8 cellular contexts compared by ENCODE assay signal in genomic region chr7:100148559-100149328, GRCh38. TPM values are rescaled to one million over a fixed set of nuclear protein-coding genes. Genes with fewer than 3 reads are reported as not detected.
A peak's percentile ranks its signal among the peaks of the same experiment; 100 is the strongest.
DNase-seq lines count a peak whose midpoint lies in the region; ATAC-seq and TF ChIP-seq lines count a peak whose summit lies in the region.

Gene LAMTOR4 (plus strand): TSS chr7:100148918. CDS start chr7:100148973, 55 bp downstream.

- DNase-seq in GM06990 (ENCODE audit: extremely low read depth, insufficient read length) (peak; percentile 98), NCI-H1048 (lab: John Stamatoyannopoulos, UW) (peak; percentile 97), SK-N-SH (peak; percentile 98), non-pigmented ciliary epithelial cell (ENCODE audit: low read depth) (peak; percentile 95), superior temporal gyrus (ENCODE audit: extremely low spot score) (peak; percentile 100)
- peak; percentile 98 for DNase-seq in activated naive CD4-positive, alpha-beta T cell treated with anti-CD3 and anti-CD28 coated beads, Interleukin-2, amount 50 U/mL, for 16 hours

- peak; percentile 56 to 73 for TF ChIP-seq POLR2A in gastroesophageal sphincter (IDR thresholded peaks at IDR 0.05)

- H3K9me3 ChIP-seq in SK-N-SH (no peaks in the 10 kb centered on the region), gastroesophageal sphincter (no peaks in the 10 kb centered on the region)

- H3K9ac ChIP-seq in SK-N-SH, result peak within 1 kb of the TSS; percentile 90

- no peaks in the 10 kb centered on the region for H4K20me1 ChIP-seq in SK-N-SH (ENCODE audit: insufficient read depth)

- TF ChIP-seq RAD21 in SK-N-SH (IDR thresholded peaks at IDR 0.05; ENCODE audit: low read length), result no peak

- peak within 1 kb of the TSS; percentile 94 for H2AFZ ChIP-seq in SK-N-SH (ENCODE audit: low read depth)

- H3K79me2 ChIP-seq in SK-N-SH (ENCODE audit: insufficient read depth), result peaks cover 41% of the 10 kb centered on the region

- peak within 1 kb of the TSS; percentile 57 to 80; a peak in 3 of 4 replicates for H3K27ac ChIP-seq in SK-N-SH (ENCODE audit: low read depth in 2 of 2, low read length in 1 of 2)
- peak within 1 kb of the TSS; percentile 87 to 92 (median 90) for H3K27ac ChIP-seq in gastroesophageal sphincter

- H3F3A ChIP-seq in SK-N-SH (replicated peaks; ENCODE audit: insufficient read depth), result peaks cover 20% of the 10 kb centered on the region

- peaks cover 5% of the 10 kb centered on the region for H3K36me3 ChIP-seq in GM06990 (ENCODE audit: control insufficient read depth, insufficient read depth, low read length)
- H3K36me3 ChIP-seq in SK-N-SH (replicated peaks in 1 of 2; ENCODE audit: control insufficient read depth in 1 of 2, insufficient read depth in 2 of 2, low read length in 1 of 2), result peaks cover 6 to 21% of the 10 kb centered on the region in 2 experiments
- H3K36me3 ChIP-seq in gastroesophageal sphincter, result peaks cover 0 to 23% of the 10 kb centered on the region in 2 donors

- CTCF ChIA-PET in SK-N-SH (lab: Yijun Ruan, JAX), result interaction anchor here (0.6 to 6.5 kb wide), 6 partner anchors 9 to 67 kb away, joined by 3 to 73 read pairs (median 5); partner anchors contain the start of gene TRAPPC14

- TF ChIP-seq CTCF in GM06990 (IDR thresholded peaks at IDR 0.05; ENCODE audit: insufficient read depth, low read length, poor library complexity, severe bottlenecking) (peak; percentile 11), SK-N-SH (IDR thresholded peaks at IDR 0.05) (peak; percentile 13; the same call in 1 of the 2 replicates), gastroesophageal sphincter (IDR thresholded peaks at IDR 0.05) (peak in 1 of 4 experiments; percentile 9)

- POLR2A ChIA-PET in SK-N-SH (lab: Yijun Ruan, JAX), result interaction anchor here (0.5 to 3.6 kb wide), 11 partner anchors 10 to 280 kb away, joined by 3 to 25 read pairs (median 5); partner anchors contain the start of genes AP4M1, GAL3ST4, MBLAC1 and MCM7

- under 1% methylated on average over 43 of the region's 46 CpGs for WGBS in SK-N-SH (ENCODE audit: low lambda C conversion rate)
- 0% methylated on average over 2 to 10 of the region's 46 CpGs for WGBS in gastroesophageal sphincter (ENCODE audit: low coverage in 1 of 2), 2 donors

- H3K4me1 ChIP-seq in SK-N-SH (ENCODE audit: control insufficient read depth in 1 of 2, insufficient read depth in 2 of 2, low read depth in 1 of 2, low read length in 1 of 2), result peaks cover 5 to 7% of the 10 kb centered on the region in 2 experiments; a peak in 2 of 4 replicates
- H3K4me1 ChIP-seq in gastroesophageal sphincter, result peaks cover 0 to 33% (median 5%) of the 10 kb centered on the region in 3 donors

- peak within 1 kb of the TSS; percentile 96 for H3K4me2 ChIP-seq in SK-N-SH

- ATAC-seq in HG02571 (IDR thresholded peaks at IDR 0.05; ENCODE audit: unreplicated experiment) (peak; percentile 98), gastroesophageal sphincter (peak; percentile 100)

- no peaks in the 10 kb centered on the region for H3K9me2 ChIP-seq in SK-N-SH

- H3K27me3 ChIP-seq in GM06990 (replicated peaks; ENCODE audit: control insufficient read depth, insufficient read depth, low read length) (no peaks in the 10 kb centered on the region), SK-N-SH (ENCODE audit: insufficient read depth) (no peaks in the 10 kb centered on the region), gastroesophageal sphincter (no peaks in the 10 kb centered on the region)

- peak in 1 of 2 experiments; percentile 17; a peak in 2 of 4 replicates for TF ChIP-seq EP300 in SK-N-SH (IDR thresholded peaks at IDR 0.05; ENCODE audit: borderline replicate concordance in 1 of 2, low read depth in 1 of 2, low read length in 1 of 2)
- TF ChIP-seq EP300 in gastroesophageal sphincter (IDR thresholded peaks at IDR 0.05), result no peak

- peak within 1 kb of the TSS; percentile 98 for H3K4me3 ChIP-seq in GM06990 (replicated peaks; ENCODE audit: low read depth, low read length)
- peak within 1 kb of the TSS; percentile 66 to 83 for H3K4me3 ChIP-seq in SK-N-SH (ENCODE audit: low read depth in 2 of 2, low read length in 1 of 2)
- peak within 1 kb of the TSS; percentile 92 to 93 for H3K4me3 ChIP-seq in gastroesophageal sphincter

TF ChIP-seq in SK-N-SH, 30 proteins besides CTCF, POLR2A, EP300 and RAD21 (continues in another document):
- peak; percentile 91 for TF ChIP-seq POLR2AphosphoS5 (IDR thresholded peaks at IDR 0.05; ENCODE audit: low read depth, low read length)
- TF ChIP-seq SMC3 (IDR thresholded peaks at IDR 0.05; ENCODE audit: low read depth, low read length), result peak; percentile 15; the same call in 1 of the 2 replicates
- TF ChIP-seq RXRA (IDR thresholded peaks at IDR 0.05; ENCODE audit: borderline replicate concordance, low read depth), result no peak
- no peak for TF ChIP-seq ZBTB33 (IDR thresholded peaks at IDR 0.05; ENCODE audit: borderline replicate concordance, low read depth)
- peak; percentile 84 for TF ChIP-seq USF2 (IDR thresholded peaks at IDR 0.05; ENCODE audit: borderline replicate concordance, low read depth, low read length)
- TF ChIP-seq SIN3A (IDR thresholded peaks at IDR 0.05; ENCODE audit: borderline replicate concordance, low read depth, low read length), result peak; percentile 27; the same call in 1 of the 2 replicates
- no peak for TF ChIP-seq NFIC (IDR thresholded peaks at IDR 0.05; ENCODE audit: borderline replicate concordance)
- no peak for TF ChIP-seq EZH2phosphoT487 (IDR thresholded peaks at IDR 0.05; ENCODE audit: borderline replicate concordance, low read depth)
- peak; percentile 81 for TF ChIP-seq NRF1 (IDR thresholded peaks at IDR 0.05; ENCODE audit: low read depth, low read length)
- TF ChIP-seq GABPA (IDR thresholded peaks at IDR 0.05; ENCODE audit: low read depth), result peak; percentile 65
- peak; percentile 97 for TF ChIP-seq MAX (IDR thresholded peaks at IDR 0.05; ENCODE audit: low read depth)
- TF ChIP-seq TAF1 (IDR thresholded peaks at IDR 0.05; ENCODE audit: borderline replicate concordance, low read depth, low read length), result peak; percentile 69; the same call in 1 of the 2 replicates
- TF ChIP-seq JUND (IDR thresholded peaks at IDR 0.05), result no peak
- peak; percentile 92 for TF ChIP-seq CHD2 (IDR thresholded peaks at IDR 0.05; ENCODE audit: low read length, partially characterized antibody)
- TF ChIP-seq RFX5 (IDR thresholded peaks at IDR 0.05; ENCODE audit: low read length), result peak; percentile 90
- no peak for TF ChIP-seq REST (IDR thresholded peaks at IDR 0.05; ENCODE audit: low read depth, low read length)
- TF ChIP-seq FOXJ3 (CRISPR knock-in tag; IDR thresholded peaks at IDR 0.05), result no peak
- no peak for TF ChIP-seq MEF2A (IDR thresholded peaks at IDR 0.05; ENCODE audit: borderline replicate concordance, low read depth)

RNA-seq across cellular contexts. Expression of gene LAMTOR4, which starts in this region (rescaled TPM):
- 600 and 630 TPM in 2 replicates for polyA plus RNA-seq in SK-N-SH (2012; rRNA removed)
- polyA plus RNA-seq in SK-N-SH (2012; cell fraction: cytosol; rRNA removed), result 369 and 475 TPM in 2 replicates
- 373 and 722 TPM in 2 replicates for polyA plus RNA-seq in SK-N-SH (2012; cell fraction: nucleus; rRNA removed)
- total RNA-seq in gastroesophageal sphincter, result 100 to 1,000 TPM; 109 to 228 (median 148) TPM

Comparison
In these comparisons a context has a peak if more than half of its experiments do, and no peak if none do; other contexts are left out.
1. Peak in every context shown above with its lines: DNase-seq, ATAC-seq, H3K4me3 ChIP-seq and H3K27ac ChIP-seq.